Comparison of ENCODE assay signal across 20 cellular contexts in the genomic region with DNA sequence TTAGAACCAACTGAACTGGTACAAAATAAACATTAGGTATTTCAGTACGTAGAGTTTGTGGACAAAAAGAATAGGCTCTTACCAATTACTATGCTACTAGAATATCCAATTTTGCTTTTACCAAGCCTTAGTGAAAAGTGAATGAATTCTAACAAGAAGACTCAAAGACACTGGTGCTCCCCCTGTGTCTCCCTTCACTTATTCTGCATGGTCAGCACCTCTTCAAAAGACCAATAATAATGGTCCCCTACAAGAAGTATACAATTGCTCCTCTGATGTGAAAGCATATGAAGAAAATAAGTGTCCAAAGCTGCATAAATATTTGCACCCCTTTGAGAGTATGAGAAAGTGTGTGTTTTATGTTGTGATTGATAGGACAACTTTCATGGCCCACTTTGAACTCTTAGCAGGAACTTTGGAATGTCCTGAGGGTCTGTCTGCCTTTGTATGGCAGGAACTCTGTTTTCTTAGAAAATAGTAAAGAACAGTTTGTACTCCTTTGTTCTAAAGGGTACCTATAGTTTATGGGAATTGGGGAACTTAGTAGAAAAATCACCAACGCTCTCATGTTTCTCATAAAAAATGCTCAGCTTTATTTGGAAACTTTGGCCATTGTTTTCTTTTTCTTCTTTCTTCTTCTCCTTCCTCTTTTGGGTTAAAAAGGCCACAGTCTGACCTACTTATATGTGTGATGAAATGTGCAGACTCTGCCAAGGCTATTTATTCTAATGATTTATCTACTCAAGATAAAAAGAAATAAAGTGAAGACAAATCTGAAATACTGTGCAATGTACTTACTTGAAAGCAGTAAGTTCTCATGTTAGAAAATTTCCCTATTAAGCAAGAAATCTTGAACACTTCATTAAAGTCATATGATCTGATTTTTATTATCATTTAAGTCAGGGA.
A peak's percentile ranks its signal among the peaks of the same experiment; 100 is the strongest.
DNase-seq lines count a peak whose midpoint lies in the region; ATAC-seq, FAIRE-seq and TF ChIP-seq lines count a peak whose summit lies in the region.
"Had no signal": no experiment of that assay in that cellular context is flagged by ENCODE, and none has a peak within 500 bp of the region (broad histone marks: within the 10 kb centered on the region; RNA-seq: fewer than 3 reads in every experiment).

No MANE protein-coding gene starts in this region.

- no peak for FAIRE-seq in A549 (lab: Jason Lieb, UNC)

- H3K27ac ChIP-seq in A549 (no peak overlapping the region), MM.1S (ENCODE audit: low read length) (peak overlapping the region; percentile 69), endodermal cell (ENCODE audit: low read depth, low read length) (peak overlapping the region; percentile 74), mesodermal cell (ENCODE audit: low read depth, low read length, severe bottlenecking) (peak overlapping the region; percentile 0), stomach (no peak overlapping the region)
- H3K27ac ChIP-seq: body of pancreas, neutrophil, upper lobe of left lung had no signal

- no peak overlapping the region for H3K4me2 ChIP-seq in A549
- peak overlapping the region; percentile 78 for H3K4me2 ChIP-seq in MM.1S (ENCODE audit: low read depth, low read length)

- CTCF ChIA-PET in A549 (lab: Yijun Ruan, JAX) = no interaction called here

- DNase-seq in A549 (ENCODE audit: low read depth in 1 of 2, low spot score in 1 of 2) (no peak), MM.1S (peak; percentile 8), endodermal cell (no peak), BE2C (no peak), C1 segment of cervical spinal cord (lab: John Stamatoyannopoulos, UW) (no peak), stomach (no peak)
- DNase-seq: activated CD4-positive, alpha-beta T cell treated with anti-CD3 and anti-CD28 coated beads for 36 hours; activated naive CD4-positive, alpha-beta T cell treated with anti-CD3 and anti-CD28 coated beads for 36 hours; body of pancreas; effector CD4-positive, alpha-beta T cell; IMR-90; NCI-H1092 treated with DMSO at 0.1 percent for 48 hours; NCI-H2171; SHP77 treated with DMSO at 0.1 percent for 48 hours; upper lobe of left lung had no signal

- no peak overlapping the region for H3K27ac Mint-ChIP-seq in endodermal cell
- H3K27ac Mint-ChIP-seq: activated CD4-positive, alpha-beta T cell treated with anti-CD3 and anti-CD28 coated beads for 36 hours; activated naive CD4-positive, alpha-beta T cell treated with anti-CD3 and anti-CD28 coated beads for 36 hours; T-helper 2 cell treated with Interferon-gamma antibody and Interleukin-4, amounts not matched to agents 5 μg/mL and 100 μg/mL, for 36 hours had no signal

- 20% methylated on average over 2 of the region's 2 CpGs for WGBS in A549 (ENCODE audit: missing lambda C conversion rate)
- WGBS in endodermal cell (ENCODE audit: insufficient coverage in 1 of 2, insufficient read length in 1 of 2), 2 experiments = 80 to 92% methylated on average over 2 of the region's 2 CpGs
- 100% methylated on average over 1 of the region's 2 CpGs; no CpG with 5 or more reads in 1 of the 2 experiments for WGBS in mesodermal cell (ENCODE audit: insufficient coverage in 2 of 2), 2 experiments
- 54 to 64% (median 59%) methylated on average over 2 of the region's 2 CpGs for WGBS in stomach, 5 donors

- peak overlapping the region; percentile 52 for H2AFZ ChIP-seq in MM.1S (ENCODE audit: low read length)

- H3K79me2 ChIP-seq in MM.1S (ENCODE audit: low read length) = no peaks in the 10 kb centered on the region

- H3K36me3 ChIP-seq in MM.1S (replicated peaks; ENCODE audit: insufficient read depth, low read length) (no peaks in the 10 kb centered on the region), endodermal cell (ENCODE audit: control insufficient read depth, insufficient read depth, low read length) (no peaks in the 10 kb centered on the region), mesodermal cell (ENCODE audit: control insufficient read depth, insufficient read depth, low read length) (no peaks in the 10 kb centered on the region), BE2C (no peaks in the 10 kb centered on the region), stomach (no peaks in the 10 kb centered on the region)
- H3K36me3 ChIP-seq: neutrophil, upper lobe of left lung had no signal

- TF ChIP-seq RAD21 in A549 (conservative IDR thresholded peaks at IDR 0.05 in 1 of 2, IDR thresholded peaks at IDR 0.05 in 1 of 2) = no peak

- no peaks in the 10 kb centered on the region for H3K4me1 Mint-ChIP-seq in endodermal cell
- H3K4me1 Mint-ChIP-seq: activated CD4-positive, alpha-beta T cell treated with anti-CD3 and anti-CD28 coated beads for 36 hours had no signal

- no peaks in the 10 kb centered on the region for H3K4me1 ChIP-seq in A549
- H3K4me1 ChIP-seq in MM.1S (ENCODE audit: low read length) = peaks cover 41% of the 10 kb centered on the region
- no peaks in the 10 kb centered on the region for H3K4me1 ChIP-seq in endodermal cell (ENCODE audit: control insufficient read depth, insufficient read depth, low read length)
- no peaks in the 10 kb centered on the region for H3K4me1 ChIP-seq in mesodermal cell (ENCODE audit: control insufficient read depth, insufficient read depth, low read length, poor library complexity, severe bottlenecking)
- H3K4me1 ChIP-seq in BE2C = no peaks in the 10 kb centered on the region
- H3K4me1 ChIP-seq in stomach = peaks cover 0 to 10% (median 4%) of the 10 kb centered on the region in 4 donors
- H3K4me1 ChIP-seq: body of pancreas, upper lobe of left lung had no signal

- no peaks in the 10 kb centered on the region for H3K9me3 Mint-ChIP-seq in endodermal cell
- H3K9me3 Mint-ChIP-seq: activated naive CD4-positive, alpha-beta T cell treated with anti-CD3 and anti-CD28 coated beads for 36 hours; T-helper 2 cell treated with Interferon-gamma antibody and Interleukin-4, amounts not matched to agents 5 μg/mL and 100 μg/mL, for 36 hours had no signal

- TF ChIP-seq POLR2A in A549 (IDR thresholded peaks at IDR 0.05; ENCODE audit: low read length) (no peak), stomach (IDR thresholded peaks at IDR 0.05) (no peak)

- no peaks in the 10 kb centered on the region for H3K9me2 ChIP-seq in MM.1S (replicated peaks; ENCODE audit: insufficient read depth, low read length)

- TF ChIP-seq CTCF in A549 (IDR thresholded peaks at IDR 0.05) (no peak), MM.1S (IDR thresholded peaks at IDR 0.05; ENCODE audit: low read length) (no peak), endodermal cell (conservative IDR thresholded peaks at IDR 0.05) (no peak), BE2C (IDR thresholded peaks at IDR 0.05; ENCODE audit: low read depth, low read length) (no peak), stomach (IDR thresholded peaks at IDR 0.05) (no peak)

- no peak overlapping the region for H3K4me3 ChIP-seq in A549
- H3K4me3 ChIP-seq in MM.1S (ENCODE audit: low read length) = peak overlapping the region; percentile 30
- no peak overlapping the region for H3K4me3 ChIP-seq in endodermal cell (ENCODE audit: low read length)
- no peak overlapping the region for H3K4me3 ChIP-seq in mesodermal cell (ENCODE audit: extremely low read depth, insufficient read depth, low read length, poor library complexity, severe bottlenecking)
- no peak overlapping the region for H3K4me3 ChIP-seq in BE2C (ENCODE audit: low read depth, low read length)
- no peak overlapping the region for H3K4me3 ChIP-seq in stomach
- H3K4me3 ChIP-seq: body of pancreas, skin epidermis, upper lobe of left lung had no signal

- no peak overlapping the region for H3K4me3 Mint-ChIP-seq in endodermal cell
- H3K4me3 Mint-ChIP-seq: activated CD4-positive, alpha-beta T cell treated with anti-CD3 and anti-CD28 coated beads for 36 hours; activated naive CD4-positive, alpha-beta T cell treated with anti-CD3 and anti-CD28 coated beads for 36 hours; T-helper 2 cell treated with Interferon-gamma antibody and Interleukin-4, amounts not matched to agents 5 μg/mL and 100 μg/mL, for 36 hours had no signal

- peaks cover 34% of the 10 kb centered on the region for H3F3A ChIP-seq in MM.1S (ENCODE audit: insufficient read depth, low read length)

- intact Hi-C loops in stomach (cut with DNase I; ENCODE audit: low total_unique reads) = no loop called here

- POLR2A ChIA-PET in A549 (lab: Yijun Ruan, JAX) = no interaction called here

- H4K20me1 ChIP-seq in MM.1S (ENCODE audit: insufficient read depth, low read length) = no peaks in the 10 kb centered on the region

- TF ChIP-seq EP300 in A549 (IDR thresholded peaks at IDR 0.05) (no peak), stomach (IDR thresholded peaks at IDR 0.05) (no peak)

- no peaks in the 10 kb centered on the region for H3K27me3 Mint-ChIP-seq in endodermal cell (ENCODE audit: insufficient read depth)

- no peak for ATAC-seq in A549
- ATAC-seq in HG03378 (IDR thresholded peaks at IDR 0.05; ENCODE audit: unreplicated experiment) = no peak
- ATAC-seq: activated CD4-positive, alpha-beta T cell treated with anti-CD3 and anti-CD28 coated beads for 36 hours; body of pancreas had no signal

- H3K36me3 Mint-ChIP-seq in endodermal cell (ENCODE audit: low read depth) = no peaks in the 10 kb centered on the region

- no peaks in the 10 kb centered on the region for H3K9me3 ChIP-seq in A549
- H3K9me3 ChIP-seq in MM.1S (replicated peaks; ENCODE audit: insufficient read depth, low read length) = no peaks in the 10 kb centered on the region
- H3K9me3 ChIP-seq in endodermal cell (ENCODE audit: control insufficient read depth, low read length) = no peaks in the 10 kb centered on the region
- no peaks in the 10 kb centered on the region for H3K9me3 ChIP-seq in mesodermal cell (ENCODE audit: control insufficient read depth, low read length)
- H3K9me3 ChIP-seq in BE2C = no peaks in the 10 kb centered on the region
- H3K9me3 ChIP-seq in stomach = no peaks in the 10 kb centered on the region
- H3K9me3 ChIP-seq: body of pancreas, neutrophil, upper lobe of left lung had no signal

- no peaks in the 10 kb centered on the region for H3K27me3 ChIP-seq in MM.1S (replicated peaks; ENCODE audit: insufficient read depth, low read length)
- no peaks in the 10 kb centered on the region for H3K27me3 ChIP-seq in endodermal cell (ENCODE audit: control insufficient read depth, insufficient read depth, low read length, poor library complexity, severe bottlenecking)
- no peaks in the 10 kb centered on the region for H3K27me3 ChIP-seq in BE2C
- H3K27me3 ChIP-seq in stomach = no peaks in the 10 kb centered on the region
- H3K27me3 ChIP-seq: body of pancreas, neutrophil, upper lobe of left lung had no signal

- peak overlapping the region; percentile 18; the same call in 1 of the 2 replicates for H3K9ac ChIP-seq in MM.1S (ENCODE audit: low read length)
- H3K9ac ChIP-seq in endodermal cell (ENCODE audit: extremely low read depth, low read length, poor library complexity, severe bottlenecking) = no peak overlapping the region

TF ChIP-seq in A549, 52 proteins besides CTCF, POLR2A, EP300 and RAD21 (continues in another document):
- TF ChIP-seq RNF2 (IDR thresholded peaks at IDR 0.05; ENCODE audit: borderline replicate concordance, low read depth) (no peak), HOXA7 (CRISPR knock-in tag; IDR thresholded peaks at IDR 0.05) (no peak), MAFK (IDR thresholded peaks at IDR 0.05; ENCODE audit: partially characterized antibody) (peak; percentile 33), POLR2AphosphoS2 (conservative IDR thresholded peaks at IDR 0.05; ENCODE audit: low read length) (no peak), RARB (CRISPR knock-in tag; IDR thresholded peaks at IDR 0.05) (no peak)

Comparison
In these comparisons a context has a peak if more than half of its experiments do, and no peak if none do; other contexts are left out.
1. H3K27ac ChIP-seq: peak in MM.1S (single experiment), endodermal cell (single experiment) and mesodermal cell (single experiment); none in A549 (0 of 2) and stomach (0 of 5).